Comparison of ENCODE assay signal across 8 cellular contexts in the genomic region with DNA sequence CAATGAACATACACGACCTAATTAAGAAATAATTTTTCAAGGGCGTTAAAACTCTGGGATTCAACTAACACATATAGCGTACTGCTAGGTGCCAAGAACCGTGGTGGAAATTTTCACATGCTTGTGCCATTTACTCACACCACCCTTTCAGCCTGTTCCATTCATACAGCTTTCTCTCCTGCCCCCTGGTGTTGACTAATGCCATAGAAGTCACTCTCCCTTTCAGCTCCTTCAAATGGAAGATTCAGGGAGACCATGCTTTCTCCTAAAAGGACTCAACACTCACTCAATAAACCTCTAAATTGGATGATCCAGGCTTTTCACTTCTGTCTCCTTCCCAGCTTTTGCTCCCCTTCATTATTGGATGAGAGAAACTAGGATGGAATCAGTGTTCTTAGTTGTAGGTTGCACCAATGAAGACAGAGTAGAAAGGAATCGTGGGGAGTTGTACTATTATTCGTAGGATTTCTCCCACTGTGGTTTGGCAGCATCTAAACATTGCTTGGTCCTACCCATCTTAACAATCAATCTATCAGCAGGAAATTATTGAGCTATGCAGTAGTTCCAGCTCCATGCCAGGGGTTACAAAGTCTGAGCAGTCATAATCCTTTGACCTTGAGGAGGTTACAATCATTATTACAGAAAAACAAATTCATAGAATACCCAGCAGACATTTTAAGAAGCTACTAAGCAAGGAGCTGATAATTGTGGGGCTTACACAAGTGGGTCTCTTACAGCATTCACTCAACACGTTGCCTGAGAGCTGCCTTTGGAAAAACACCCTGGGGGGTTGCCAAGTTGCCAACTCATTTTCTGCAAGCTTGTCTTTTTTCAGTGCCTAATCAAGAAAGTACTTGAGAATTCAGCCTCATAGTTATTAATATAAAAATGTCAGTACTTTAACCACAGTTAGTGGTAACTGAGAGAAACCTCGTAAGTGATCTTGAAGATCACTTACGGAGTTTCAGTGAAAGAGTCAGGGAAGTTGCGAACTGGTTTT. TPM values are rescaled to one million over a fixed set of nuclear protein-coding genes. Genes with fewer than 3 reads are reported as not detected.
A peak's percentile ranks its signal among the peaks of the same experiment; 100 is the strongest.
DNase-seq lines count a peak whose midpoint lies in the region; ATAC-seq and TF ChIP-seq lines count a peak whose summit lies in the region.

No MANE protein-coding gene starts in this region.

- peaks cover 4% of the 10 kb centered on the region for H3K27me3 ChIP-seq in CD8-positive, alpha-beta T cell (ENCODE audit: insufficient read depth, low read length)
- H3K27me3 ChIP-seq in thoracic aorta (replicated peaks; ENCODE audit: insufficient read depth), result no peaks in the 10 kb centered on the region

- peak; percentile 55 for ATAC-seq in CD8-positive, alpha-beta T cell
- peak; percentile 45 for ATAC-seq in GM21619 (IDR thresholded peaks at IDR 0.05; ENCODE audit: unreplicated experiment)
- ATAC-seq in activated B cell treated with CpG ODN at 0.5 μM for 24 hours (ENCODE audit: low read depth), result peak; percentile 40
- ATAC-seq in thoracic aorta (ENCODE audit: insufficient number of reproducible peaks, low FRiP score, low read depth), result no peak

- H3K27me3 Mint-ChIP-seq in CD8-positive, alpha-beta T cell (ENCODE audit: low read depth), result peaks cover 49% of the 10 kb centered on the region
- H3K27me3 Mint-ChIP-seq in activated B cell treated with CpG ODN at 0.5 μM for 24 hours, result peaks cover 37% of the 10 kb centered on the region

- H3K27ac Mint-ChIP-seq in CD8-positive, alpha-beta T cell, result no peak overlapping the region
- H3K27ac Mint-ChIP-seq in activated B cell treated with CpG ODN at 0.5 μM for 24 hours, result no peak overlapping the region

- CTCF ChIA-PET in CD8-positive, alpha-beta T cell (lab: Charles Lee), result interaction anchor here (0.6 to 6.6 kb wide), 16 partner anchors 8 to 631 kb away, joined by 3 to 112 read pairs (median 3); no protein-coding TSS in a partner anchor
- CTCF ChIA-PET in activated B cell treated with CpG ODN at 0.5 μM for 24 hours (lab: Charles Lee), result interaction anchor here (0.7 to 3.0 kb wide), 14 partner anchors 9 to 756 kb away, joined by 3 to 19 read pairs (median 4); no protein-coding TSS in a partner anchor

- POLR2A ChIA-PET in CD8-positive, alpha-beta T cell (lab: Charles Lee), result interaction anchor here (0.6 to 1.0 kb wide), 2 partner anchors 221 to 339 kb away, joined by 3 to 4 read pairs; no protein-coding TSS in a partner anchor
- POLR2A ChIA-PET in activated B cell treated with CpG ODN at 0.5 μM for 24 hours (lab: Charles Lee), result no interaction called here

- no peak overlapping the region for H3K4me3 ChIP-seq in CD8-positive, alpha-beta T cell (ENCODE audit: low read depth, low read length)
- peak overlapping the region; percentile 16 for H3K4me3 ChIP-seq in thoracic aorta

- peak in 4 of 7 experiments; percentile 7 to 39 (median 32) for DNase-seq in CD8-positive, alpha-beta T cell
- DNase-seq in NCI-H2107 (lab: John Stamatoyannopoulos, UW), result peak; percentile 5
- no peak for DNase-seq in activated B cell treated with CpG ODN at 0.5 μM for 24 hours
- DNase-seq in epidermal melanocyte (ENCODE audit: insufficient read length, low spot score), result peak; percentile 40
- DNase-seq in midbrain (lab: John Stamatoyannopoulos, UW), result peak; percentile 82
- DNase-seq in thoracic aorta (ENCODE audit: low spot score), result peak; percentile 50
- no peak for DNase-seq in mesenteric fat pad (ENCODE audit: low spot score)

- H3K4me3 Mint-ChIP-seq in CD8-positive, alpha-beta T cell, result no peak overlapping the region
- H3K4me3 Mint-ChIP-seq in activated B cell treated with CpG ODN at 0.5 μM for 24 hours, result no peak overlapping the region

- H3K36me3 ChIP-seq in CD8-positive, alpha-beta T cell (ENCODE audit: insufficient read depth, low read length), result no peaks in the 10 kb centered on the region
- H3K36me3 ChIP-seq in thoracic aorta, result peaks cover 2% of the 10 kb centered on the region

- peaks cover 15% of the 10 kb centered on the region for H3K4me1 ChIP-seq in CD8-positive, alpha-beta T cell (ENCODE audit: insufficient read depth, low read length)
- H3K4me1 ChIP-seq in thoracic aorta (ENCODE audit: control insufficient read depth in 1 of 2, low read depth in 2 of 2), result peaks cover 3 to 39% of the 10 kb centered on the region in 2 donors

- H3K4me1 Mint-ChIP-seq in CD8-positive, alpha-beta T cell (ENCODE audit: low read depth), result peaks cover 9% of the 10 kb centered on the region
- H3K4me1 Mint-ChIP-seq in activated B cell treated with CpG ODN at 0.5 μM for 24 hours, result peaks cover 14% of the 10 kb centered on the region

- intact Hi-C loops in CD8-positive, alpha-beta T cell (cut with DNase I, micrococcal nuclease), result loop anchor here (1.0 to 5.0 kb wide), 5 partner anchors 245 to 753 kb away; no protein-coding TSS in a partner anchor
- intact Hi-C loops in activated B cell treated with CpG ODN at 0.5 μM for 24 hours (cut with micrococcal nuclease), result loop anchor here (1.0 to 10.0 kb wide), 8 partner anchors 246 to 1841 kb away; no protein-coding TSS in a partner anchor

- H3K36me3 Mint-ChIP-seq in CD8-positive, alpha-beta T cell, result no peaks in the 10 kb centered on the region
- H3K36me3 Mint-ChIP-seq in activated B cell treated with CpG ODN at 0.5 μM for 24 hours (ENCODE audit: low read depth), result no peaks in the 10 kb centered on the region

- H3K27ac ChIP-seq in CD8-positive, alpha-beta T cell (ENCODE audit: low read depth, low read length), result no peak overlapping the region
- H3K27ac ChIP-seq in thoracic aorta, result peak overlapping the region; percentile 16 to 50

- TF ChIP-seq CTCF in CD8-positive, alpha-beta T cell (IDR thresholded peaks at IDR 0.05), result peak; percentile 46
- TF ChIP-seq CTCF in activated B cell treated with CpG ODN at 0.5 μM for 24 hours (IDR thresholded peaks at IDR 0.05), result no peak
- TF ChIP-seq CTCF in thoracic aorta (IDR thresholded peaks at IDR 0.05), result peak; percentile 79

- no peaks in the 10 kb centered on the region for H3K9me3 Mint-ChIP-seq in CD8-positive, alpha-beta T cell
- H3K9me3 Mint-ChIP-seq in activated B cell treated with CpG ODN at 0.5 μM for 24 hours, result no peaks in the 10 kb centered on the region

- H3K9me3 ChIP-seq in CD8-positive, alpha-beta T cell (ENCODE audit: low read length), result no peaks in the 10 kb centered on the region
- H3K9me3 ChIP-seq in thoracic aorta, result no peaks in the 10 kb centered on the region

RNA-seq across cellular contexts. Expression of gene PPP1R3C, which starts 2.8 kb away (rescaled TPM):
- total RNA-seq in CD8-positive, alpha-beta T cell, result not detected
- total RNA-seq in activated B cell treated with CpG ODN at 0.5 μM for 24 hours (not detected in 2 replicates), thoracic aorta (100 to 1,000 TPM in 1 of 2 donors, 10 to 100 TPM in 1; 89.1 to 241 TPM), mesenteric fat pad (3.0 TPM)

Comparison
In these comparisons a context has a peak if more than half of its experiments do, and no peak if none do; other contexts are left out.
1. DNase-seq: peak in CD8-positive, alpha-beta T cell (4 of 7), NCI-H2107 (single experiment), epidermal melanocyte (single experiment), midbrain (single experiment) and thoracic aorta (single experiment); none in activated B cell treated with CpG ODN at 0.5 μM for 24 hours (single experiment) and mesenteric fat pad (single experiment).
2. RNA of gene PPP1R3C, which starts 2.8 kb away (total RNA-seq): 89.1 to 241 TPM in thoracic aorta; 3.0 TPM in mesenteric fat pad (single experiment), not detected in CD8-positive, alpha-beta T cell and not detected in activated B cell treated with CpG ODN at 0.5 μM for 24 hours; every median in the first group is over 10 times any median in the second.